ENCODE assay signal across 8 cellular contexts in genomic region chr6:16236648-16237199, GRCh38. TPM values are rescaled to one million over a fixed set of nuclear protein-coding genes. Genes with fewer than 3 reads are reported as not detected.
DNase-seq lines count a peak whose midpoint lies in the region; ATAC-seq and TF ChIP-seq lines count a peak whose summit lies in the region.

No MANE protein-coding gene starts in this region.

- peaks cover 11 to 34% of the 10 kb centered on the region in 2 donors for H3K4me1 ChIP-seq in left lung

- H3K4me3 Mint-ChIP-seq in activated T-cell treated with anti-CD3 and anti-CD28 coated beads, Interleukin-2, amount 50 U/mL, for 24 hours = peak overlapping the region; percentile 10
- H3K4me3 Mint-ChIP-seq in activated T-helper 1 cell treated with anti-CD3 and anti-CD28 coated beads, Interleukin-12 subunit alpha, Interleukin-12 subunit beta, Interleukin-2, Interleukin-4 antibody, amounts not matched to agents 30 ng/mL and 10 ng/mL and 1 ng/mL, durations not matched to agents 14 hours and 24 hours and 36 hours = peak overlapping the region; percentile 69

- TF ChIP-seq CTCF in left lung (IDR thresholded peaks at IDR 0.05) = no peak

- no peaks in the 10 kb centered on the region for H3K9me3 Mint-ChIP-seq in activated T-cell treated with anti-CD3 and anti-CD28 coated beads, Interleukin-2, amount 50 U/mL, for 24 hours
- H3K9me3 Mint-ChIP-seq in activated T-helper 1 cell treated with anti-CD3 and anti-CD28 coated beads, Interleukin-12 subunit alpha, Interleukin-12 subunit beta, Interleukin-2, Interleukin-4 antibody, amounts not matched to agents 30 ng/mL and 10 ng/mL and 1 ng/mL, durations not matched to agents 14 hours and 24 hours and 36 hours = no peaks in the 10 kb centered on the region

- peak overlapping the region; percentile 9 to 63 for H3K27ac ChIP-seq in left lung

- peaks cover 28% of the 10 kb centered on the region for H3K4me1 Mint-ChIP-seq in activated T-cell treated with anti-CD3 and anti-CD28 coated beads, Interleukin-2, amount 50 U/mL, for 24 hours (ENCODE audit: low read depth)
- peaks cover 26% of the 10 kb centered on the region for H3K4me1 Mint-ChIP-seq in activated T-helper 1 cell treated with anti-CD3 and anti-CD28 coated beads, Interleukin-12 subunit alpha, Interleukin-12 subunit beta, Interleukin-2, Interleukin-4 antibody, amounts not matched to agents 30 ng/mL and 10 ng/mL and 1 ng/mL, durations not matched to agents 14 hours and 24 hours and 36 hours (ENCODE audit: low read depth)

- H3K27me3 ChIP-seq in left lung = peaks cover 0 to 21% of the 10 kb centered on the region in 2 donors

- no peak for DNase-seq in activated T-cell treated with anti-CD3 and anti-CD28 coated beads, Interleukin-2, amount 50 U/mL, for 24 hours
- DNase-seq in activated T-cell treated with anti-CD3 and anti-CD28 coated beads, Interleukin-2, amount 50 U/mL, for 1 hour = no peak
- DNase-seq in activated T-helper 1 cell treated with anti-CD3 and anti-CD28 coated beads, Interleukin-12 subunit alpha, Interleukin-12 subunit beta, Interleukin-2, Interleukin-4 antibody, amounts not matched to agents 30 ng/mL and 10 ng/mL and 1 ng/mL, durations not matched to agents 14 hours and 24 hours and 36 hours (ENCODE audit: low spot score) = no peak
- DNase-seq in left lung (peak in 1 of 2 donors; percentile 62), NCI-H2107 (lab: John Stamatoyannopoulos, UW) (no peak), hippocampal formation (lab: John Stamatoyannopoulos, UW) (no peak)

- no peaks in the 10 kb centered on the region for H3K36me3 ChIP-seq in left lung

- no peak overlapping the region for H3K27ac Mint-ChIP-seq in activated T-cell treated with anti-CD3 and anti-CD28 coated beads, Interleukin-2, amount 50 U/mL, for 24 hours
- no peak overlapping the region for H3K27ac Mint-ChIP-seq in activated T-helper 1 cell treated with anti-CD3 and anti-CD28 coated beads, Interleukin-12 subunit alpha, Interleukin-12 subunit beta, Interleukin-2, Interleukin-4 antibody, amounts not matched to agents 30 ng/mL and 10 ng/mL and 1 ng/mL, durations not matched to agents 14 hours and 24 hours and 36 hours

- peak overlapping the region in 1 of 2 donors; percentile 1 for H3K4me3 ChIP-seq in left lung

- H3K27me3 Mint-ChIP-seq in activated T-cell treated with anti-CD3 and anti-CD28 coated beads, Interleukin-2, amount 50 U/mL, for 24 hours = peaks cover 63% of the 10 kb centered on the region
- peaks cover 39% of the 10 kb centered on the region for H3K27me3 Mint-ChIP-seq in activated T-helper 1 cell treated with anti-CD3 and anti-CD28 coated beads, Interleukin-12 subunit alpha, Interleukin-12 subunit beta, Interleukin-2, Interleukin-4 antibody, amounts not matched to agents 30 ng/mL and 10 ng/mL and 1 ng/mL, durations not matched to agents 14 hours and 24 hours and 36 hours (ENCODE audit: insufficient read depth)

- H3K9me3 ChIP-seq in left lung = no peaks in the 10 kb centered on the region

- intact Hi-C loops in activated T-helper 1 cell treated with anti-CD3 and anti-CD28 coated beads, Interleukin-12 subunit alpha, Interleukin-12 subunit beta, Interleukin-2, Interleukin-4 antibody, amounts not matched to agents 30 ng/mL and 10 ng/mL and 1 ng/mL, durations not matched to agents 14 hours and 24 hours and 36 hours (cut with micrococcal nuclease) = no loop called here
- intact Hi-C loops in left lung (cut with DNase I) = no loop called here

- no peaks in the 10 kb centered on the region for H3K36me3 Mint-ChIP-seq in activated T-cell treated with anti-CD3 and anti-CD28 coated beads, Interleukin-2, amount 50 U/mL, for 24 hours (ENCODE audit: low read depth)
- H3K36me3 Mint-ChIP-seq in activated T-helper 1 cell treated with anti-CD3 and anti-CD28 coated beads, Interleukin-12 subunit alpha, Interleukin-12 subunit beta, Interleukin-2, Interleukin-4 antibody, amounts not matched to agents 30 ng/mL and 10 ng/mL and 1 ng/mL, durations not matched to agents 14 hours and 24 hours and 36 hours (ENCODE audit: low read depth) = no peaks in the 10 kb centered on the region

- ATAC-seq in HG03175 (IDR thresholded peaks at IDR 0.05; ENCODE audit: unreplicated experiment) (peak; percentile 59), left lung (peak; percentile 7), HG03565 (IDR thresholded peaks at IDR 0.05; ENCODE audit: unreplicated experiment) (no peak)

RNA-seq across cellular contexts. Expression of gene GMPR, which starts 1.7 kb away (rescaled TPM):
- total RNA-seq in activated T-helper 1 cell treated with anti-CD3 and anti-CD28 coated beads, Interleukin-12 subunit alpha, Interleukin-12 subunit beta, Interleukin-2, Interleukin-4 antibody, amounts not matched to agents 30 ng/mL and 10 ng/mL and 1 ng/mL, durations not matched to agents 14 hours and 24 hours and 36 hours = 0.96 and 1.2 TPM in 2 replicates
- total RNA-seq in left lung = 10 to 100 TPM; 11.6 to 16.1 TPM
